Comparison of ENCODE assay signal across 27 cellular contexts in genomic region chr16:85646358-85646907, GRCh38. TPM values are rescaled to one million over a fixed set of nuclear protein-coding genes. Genes with fewer than 3 reads are reported as not detected.
"Had no signal": no experiment of that assay in that cellular context is flagged by ENCODE, and none has a peak within 500 bp of the region (broad histone marks: within the 10 kb centered on the region; RNA-seq: fewer than 3 reads in every experiment).

No MANE protein-coding gene starts in this region.

- H3K27me3 ChIP-seq: ascending aorta, breast epithelium, MG63, Peyer's patch had no signal

- H3K4me3 ChIP-seq: ascending aorta, breast epithelium, MG63, Peyer's patch had no signal

- H3K9me3 ChIP-seq: ascending aorta, breast epithelium, MG63, Peyer's patch had no signal

- DNase-seq: activated CD4-positive, alpha-beta T cell treated with anti-CD3 and anti-CD28 coated beads, Interleukin-2, amount 10 ng/mL, durations not matched to agents 24 days and 14 days; activated CD4-positive, alpha-beta T cell treated with anti-CD3 and anti-CD28 coated beads, Interleukin-2, amount 50 U/mL, for 48 hours; activated CD8-positive, alpha-beta T cell treated with anti-CD3 and anti-CD28 coated beads, Interleukin-2, amount 10 ng/mL, durations not matched to agents 7 days and 5 days; activated gamma-delta T cell; activated naive CD4-positive, alpha-beta T cell treated with Interleukin-2 at 50 U/mL for 16 hours; activated naive CD8-positive, alpha-beta T cell treated with anti-CD3 and anti-CD28 coated beads, Interleukin-2, amount 10 ng/mL, durations not matched to agents 7 days and 5 days; activated T-cell treated with anti-CD3 and anti-CD28 coated beads, Interleukin-2, amount 50 U/mL, for 24 hours; amygdala; Kasumi-1; MG63; NCI-H1048; NCI-H1105 treated with DMSO at 0.1 percent for 48 hours; NCI-H1436 treated with DMSO at 0.1 percent for 48 hours; NCI-H1694 treated with DMSO at 0.1 percent for 48 hours; NCI-H2029; NCI-H345; NCI-H524 treated with DMSO at 0.1 percent for 48 hours; Peyer's patch; RPMI8226; SW 1271; T-helper 1 cell; T-helper 2 cell; T-helper 9 cell had no signal

- H3K4me3 Mint-ChIP-seq: activated CD4-positive, alpha-beta T cell treated with anti-CD3 and anti-CD28 coated beads, Interleukin-2, amount 10 ng/mL, durations not matched to agents 24 days and 14 days; activated CD8-positive, alpha-beta T cell treated with anti-CD3 and anti-CD28 coated beads, Interleukin-2, amount 10 ng/mL, durations not matched to agents 7 days and 5 days; activated naive CD4-positive, alpha-beta T cell treated with anti-CD3 and anti-CD28 coated beads, Interleukin-2, amount 50 U/mL, for 24 hours; activated naive CD8-positive, alpha-beta T cell treated with anti-CD3 and anti-CD28 coated beads, Interleukin-2, amount 10 ng/mL, durations not matched to agents 7 days and 5 days; activated T-cell treated with anti-CD3 and anti-CD28 coated beads, Interleukin-2, amount 50 U/mL, for 24 hours had no signal

- H3K27me3 Mint-ChIP-seq: activated CD4-positive, alpha-beta T cell treated with anti-CD3 and anti-CD28 coated beads, Interleukin-2, amount 10 ng/mL, durations not matched to agents 24 days and 14 days; activated naive CD4-positive, alpha-beta T cell treated with anti-CD3 and anti-CD28 coated beads, Interleukin-2, amount 50 U/mL, for 24 hours; activated naive CD8-positive, alpha-beta T cell treated with anti-CD3 and anti-CD28 coated beads, Interleukin-2, amount 10 ng/mL, durations not matched to agents 7 days and 5 days; activated T-cell treated with anti-CD3 and anti-CD28 coated beads, Interleukin-2, amount 50 U/mL, for 24 hours had no signal

- H3K36me3 ChIP-seq: breast epithelium, MG63 had no signal

- H3K27ac Mint-ChIP-seq: activated CD4-positive, alpha-beta T cell treated with anti-CD3 and anti-CD28 coated beads, Interleukin-2, amount 10 ng/mL, durations not matched to agents 24 days and 14 days; activated CD8-positive, alpha-beta T cell treated with anti-CD3 and anti-CD28 coated beads, Interleukin-2, amount 10 ng/mL, durations not matched to agents 7 days and 5 days; activated naive CD4-positive, alpha-beta T cell treated with anti-CD3 and anti-CD28 coated beads, Interleukin-2, amount 50 U/mL, for 24 hours; activated naive CD8-positive, alpha-beta T cell treated with anti-CD3 and anti-CD28 coated beads, Interleukin-2, amount 10 ng/mL, durations not matched to agents 7 days and 5 days; activated T-cell treated with anti-CD3 and anti-CD28 coated beads, Interleukin-2, amount 50 U/mL, for 24 hours; activated T-helper 2 cell treated with anti-CD3 and anti-CD28 coated beads, Interferon-gamma antibody, Interleukin-2, Interleukin-4, amounts not matched to agents 10 μg/mL and 5 μg/mL and 100 μg/mL, durations not matched to agents 14 hours and 24 hours and 36 hours had no signal

- H3K36me3 Mint-ChIP-seq: activated naive CD4-positive, alpha-beta T cell treated with anti-CD3 and anti-CD28 coated beads, Interleukin-2, amount 50 U/mL, for 24 hours; activated naive CD8-positive, alpha-beta T cell treated with anti-CD3 and anti-CD28 coated beads, Interleukin-2, amount 10 ng/mL, durations not matched to agents 7 days and 5 days had no signal

- H3K27ac ChIP-seq: ascending aorta, breast epithelium, Peyer's patch had no signal

- H3K9me3 Mint-ChIP-seq: activated CD4-positive, alpha-beta T cell treated with anti-CD3 and anti-CD28 coated beads, Interleukin-2, amount 10 ng/mL, durations not matched to agents 24 days and 14 days; activated naive CD4-positive, alpha-beta T cell treated with anti-CD3 and anti-CD28 coated beads, Interleukin-2, amount 50 U/mL, for 24 hours; activated naive CD8-positive, alpha-beta T cell treated with anti-CD3 and anti-CD28 coated beads, Interleukin-2, amount 10 ng/mL, durations not matched to agents 7 days and 5 days; activated T-cell treated with anti-CD3 and anti-CD28 coated beads, Interleukin-2, amount 50 U/mL, for 24 hours; activated T-helper 2 cell treated with anti-CD3 and anti-CD28 coated beads, Interferon-gamma antibody, Interleukin-2, Interleukin-4, amounts not matched to agents 10 μg/mL and 5 μg/mL and 100 μg/mL, durations not matched to agents 14 hours and 24 hours and 36 hours had no signal

RNA-seq across cellular contexts. Expression of gene GINS2, which starts 42.3 kb away (rescaled TPM):
- total RNA-seq: ascending aorta had no signal
